Comparison of ENCODE assay signal across 23 cellular contexts in genomic region chr5:136666970-136667620, GRCh38.
DNase-seq lines count a peak whose midpoint lies in the region; ATAC-seq and TF ChIP-seq lines count a peak whose summit lies in the region.
"Had no signal": no experiment of that assay in that cellular context is flagged by ENCODE, and none has a peak within 500 bp of the region (broad histone marks: within the 10 kb centered on the region; RNA-seq: fewer than 3 reads in every experiment).

No MANE protein-coding gene starts in this region.

- H3K18ac ChIP-seq in H9 (ENCODE audit: insufficient read length, low read depth, low read length) (no peak overlapping the region), mesendoderm (ENCODE audit: low read length) (no peak overlapping the region)

- peak; percentile 39 for DNase-seq in H9
- peak; percentile 4 for DNase-seq in NB4 (ENCODE audit: low read depth)
- DNase-seq in mesendoderm = peak; percentile 66
- no peak for DNase-seq in activated CD4-positive, alpha-beta memory T cell treated with anti-CD3 and anti-CD28 coated beads, Interleukin-2, amount 10 ng/mL, durations not matched to agents 7 days and 5 days
- DNase-seq in GM23248 = no peak
- no peak for DNase-seq in neural progenitor cell (ENCODE audit: low spot score)
- DNase-seq: activated CD4-positive, alpha-beta T cell treated with anti-CD3 and anti-CD28 coated beads, Interleukin-2, amount 10 ng/mL, durations not matched to agents 24 days and 14 days; activated naive CD8-positive, alpha-beta T cell treated with anti-CD3 and anti-CD28 coated beads, Interleukin-2, amount 50 U/mL, for 24 hours; effector memory CD4-positive, alpha-beta T cell; H7; KBM-7; left lung; NCI-H187; NCI-H2227 treated with DMSO at 0.1 percent for 48 hours; NCI-H82; SHP77 treated with DMSO at 0.1 percent for 48 hours; stimulated activated naive CD4-positive, alpha-beta T cell treated with Interleukin-2 at 50 U/mL for 16 hours; T-cell; thyroid gland had no signal

- TF ChIP-seq POLR2A in NB4 (IDR thresholded peaks at IDR 0.05; ENCODE audit: extremely low read depth, insufficient read length) = no peak
- TF ChIP-seq POLR2A in gastroesophageal sphincter (IDR thresholded peaks at IDR 0.05) = no peak

- no peaks in the 10 kb centered on the region for H3K23me2 ChIP-seq in H9 (ENCODE audit: insufficient read length, low read depth, low read length, poor library complexity, severe bottlenecking)

- H3K23ac ChIP-seq in H9 (ENCODE audit: insufficient read length, low read depth, low read length) (no peak overlapping the region), mesendoderm (ENCODE audit: low read length) (no peak overlapping the region)

- H3F3A ChIP-seq in GM23248 (ENCODE audit: insufficient read depth) (no peaks in the 10 kb centered on the region), neural progenitor cell (ENCODE audit: low read depth) (no peaks in the 10 kb centered on the region)

- no peaks in the 10 kb centered on the region for H3K36me3 ChIP-seq in mesendoderm (ENCODE audit: control insufficient read depth, insufficient read depth, low read length)
- no peaks in the 10 kb centered on the region for H3K36me3 ChIP-seq in GM23248 (ENCODE audit: low read depth)
- H3K36me3 ChIP-seq in neural progenitor cell = no peaks in the 10 kb centered on the region
- H3K36me3 ChIP-seq in gastroesophageal sphincter = no peaks in the 10 kb centered on the region
- H3K36me3 ChIP-seq: left lung, thyroid gland had no signal

- H3K56ac ChIP-seq in H9 (ENCODE audit: insufficient read length, low read depth, low read length) (no peak overlapping the region), mesendoderm (ENCODE audit: low read length) (peak overlapping the region; percentile 76)

- no peak overlapping the region for H3T11ph ChIP-seq in H9 (ENCODE audit: low read length)

- no CpG with 5 or more reads among the region's 8 CpGs for WGBS in H9 (ENCODE audit: extremely low coverage, insufficient read length, low lambda C conversion rate)
- no CpG with 5 or more reads among the region's 8 CpGs for WGBS in mesendoderm (ENCODE audit: extremely low coverage, insufficient coverage, low lambda C conversion rate)
- 43 to 44% methylated on average over 8 of the region's 8 CpGs for WGBS in GM23248 (ENCODE audit: low coverage in 1 of 2, low lambda C conversion rate in 2 of 2, missing lambda C conversion rate in 2 of 2), 2 experiments
- WGBS in gastroesophageal sphincter (ENCODE audit: low coverage in 1 of 2), 2 donors = 18% methylated on average over 2 to 3 of the region's 8 CpGs

- H4K5ac ChIP-seq in H9 (ENCODE audit: insufficient read length, low read depth, low read length) = no peak overlapping the region
- H4K5ac ChIP-seq in mesendoderm (ENCODE audit: low read length) = no peak overlapping the region

- H3K4ac ChIP-seq in H9 (ENCODE audit: low read depth, low read length) (no peak overlapping the region), mesendoderm (ENCODE audit: low read depth, low read length) (no peak overlapping the region)

- no peak overlapping the region for H3K14ac ChIP-seq in H9 (ENCODE audit: insufficient read depth, low read length)

- POLR2A ChIA-PET in activated CD4-positive, alpha-beta memory T cell treated with anti-CD3 and anti-CD28 coated beads, Interleukin-2, amount 10 ng/mL, durations not matched to agents 7 days and 5 days (lab: Charles Lee) = no interaction called here

- no peak overlapping the region for H4K8ac ChIP-seq in H9 (replicated peaks; ENCODE audit: insufficient read length, low read depth, low read length)
- H4K8ac ChIP-seq in mesendoderm (ENCODE audit: low read depth, low read length) = no peak overlapping the region

- H2BK15ac ChIP-seq in H9 (ENCODE audit: low read depth, low read length) (no peak overlapping the region), mesendoderm (replicated peaks; ENCODE audit: low read depth) (no peak overlapping the region)

- H3K4me3 ChIP-seq in NB4 (ENCODE audit: low read depth, low read length) (no peak overlapping the region), mesendoderm (ENCODE audit: low read length) (no peak overlapping the region), GM23248 (no peak overlapping the region), neural progenitor cell (no peak overlapping the region), gastroesophageal sphincter (no peak overlapping the region)
- H3K4me3 ChIP-seq: left lung, thyroid gland had no signal

- H3K9me2 ChIP-seq in GM23248 (ENCODE audit: insufficient read depth) = no peaks in the 10 kb centered on the region

- H2BK5ac ChIP-seq in H9 (ENCODE audit: insufficient read length, low read length) (no peak overlapping the region), mesendoderm (ENCODE audit: low read length) (peak overlapping the region; percentile 62)

- ATAC-seq in GM18868 (IDR thresholded peaks at IDR 0.05; ENCODE audit: unreplicated experiment) (peak; percentile 82), gastroesophageal sphincter (no peak)
- ATAC-seq: activated naive CD8-positive, alpha-beta T cell treated with anti-CD3 and anti-CD28 coated beads, Interleukin-2, amount 50 U/mL, for 24 hours; left lung; T-cell had no signal

- H3K27ac Mint-ChIP-seq in H9 (no peak overlapping the region), neural progenitor cell (no peak overlapping the region)
- H3K27ac Mint-ChIP-seq in activated CD4-positive, alpha-beta memory T cell treated with anti-CD3 and anti-CD28 coated beads, Interleukin-2, amount 10 ng/mL, durations not matched to agents 7 days and 5 days = no peak overlapping the region
- H3K27ac Mint-ChIP-seq: activated CD4-positive, alpha-beta T cell treated with anti-CD3 and anti-CD28 coated beads, Interleukin-2, amount 10 ng/mL, durations not matched to agents 24 days and 14 days; activated naive CD8-positive, alpha-beta T cell treated with anti-CD3 and anti-CD28 coated beads, Interleukin-2, amount 50 U/mL, for 24 hours; brain; progenitor cell of endocrine pancreas; T-cell had no signal

- TF ChIP-seq EP300 in gastroesophageal sphincter (IDR thresholded peaks at IDR 0.05) = no peak

- no peak overlapping the region for H2BK12ac ChIP-seq in H9 (ENCODE audit: insufficient read length, low read depth, low read length)

- TF ChIP-seq CTCF in H9 (conservative IDR thresholded peaks at IDR 0.05) = no peak
- TF ChIP-seq CTCF in NB4 (IDR thresholded peaks at IDR 0.05; ENCODE audit: low read depth, low read length) = no peak
- TF ChIP-seq CTCF in neural progenitor cell (IDR thresholded peaks at IDR 0.05) = no peak
- no peak for TF ChIP-seq CTCF in gastroesophageal sphincter (IDR thresholded peaks at IDR 0.05)

- H3K9me3 Mint-ChIP-seq in H9 = peaks cover 0 to 6% of the 10 kb centered on the region in 2 experiments; a peak in 4 of 5 replicates
- peaks cover 4% of the 10 kb centered on the region for H3K9me3 Mint-ChIP-seq in activated CD4-positive, alpha-beta memory T cell treated with anti-CD3 and anti-CD28 coated beads, Interleukin-2, amount 10 ng/mL, durations not matched to agents 7 days and 5 days
- H3K9me3 Mint-ChIP-seq in neural progenitor cell = peaks cover 6% of the 10 kb centered on the region
- H3K9me3 Mint-ChIP-seq: activated CD4-positive, alpha-beta T cell treated with anti-CD3 and anti-CD28 coated beads, Interleukin-2, amount 10 ng/mL, durations not matched to agents 24 days and 14 days; activated naive CD8-positive, alpha-beta T cell treated with anti-CD3 and anti-CD28 coated beads, Interleukin-2, amount 50 U/mL, for 24 hours had no signal

- H2AFZ ChIP-seq in H9 (ENCODE audit: low read length) (no peak overlapping the region), GM23248 (no peak overlapping the region), neural progenitor cell (replicated peaks) (no peak overlapping the region)

- H3K27me3 ChIP-seq in H9 (ENCODE audit: insufficient read depth, low read length) (no peaks in the 10 kb centered on the region), mesendoderm (ENCODE audit: insufficient read depth, low read length, poor library complexity) (no peaks in the 10 kb centered on the region), GM23248 (replicated peaks; ENCODE audit: insufficient read depth) (no peaks in the 10 kb centered on the region), neural progenitor cell (no peaks in the 10 kb centered on the region), gastroesophageal sphincter (peaks cover 11% of the 10 kb centered on the region)
- H3K27me3 ChIP-seq: left lung, thyroid gland had no signal

- H2AK5ac ChIP-seq in H9 (ENCODE audit: insufficient read length, low read length) (no peak overlapping the region), mesendoderm (ENCODE audit: low read length) (peak overlapping the region; percentile 22)

- CTCF ChIA-PET in activated CD4-positive, alpha-beta memory T cell treated with anti-CD3 and anti-CD28 coated beads, Interleukin-2, amount 10 ng/mL, durations not matched to agents 7 days and 5 days (lab: Charles Lee) = no interaction called here

- no peaks in the 10 kb centered on the region; the same call in 1 of the 2 replicates for H3K27me3 Mint-ChIP-seq in H9 (ENCODE audit: low read depth)
- no peaks in the 10 kb centered on the region for H3K27me3 Mint-ChIP-seq in activated CD4-positive, alpha-beta memory T cell treated with anti-CD3 and anti-CD28 coated beads, Interleukin-2, amount 10 ng/mL, durations not matched to agents 7 days and 5 days
- H3K27me3 Mint-ChIP-seq in neural progenitor cell (ENCODE audit: insufficient read depth, low read depth) = no peaks in the 10 kb centered on the region
- H3K27me3 Mint-ChIP-seq: activated CD4-positive, alpha-beta T cell treated with anti-CD3 and anti-CD28 coated beads, Interleukin-2, amount 10 ng/mL, durations not matched to agents 24 days and 14 days; activated naive CD8-positive, alpha-beta T cell treated with anti-CD3 and anti-CD28 coated beads, Interleukin-2, amount 50 U/mL, for 24 hours; T-cell had no signal

- H3K4me2 ChIP-seq in H9 (ENCODE audit: insufficient read depth, insufficient read length, low read length) (no peak overlapping the region), mesendoderm (ENCODE audit: low read length) (no peak overlapping the region), GM23248 (ENCODE audit: unreplicated experiment) (no peak overlapping the region), neural progenitor cell (no peak overlapping the region)

- H4K20me1 ChIP-seq in H9 (ENCODE audit: control insufficient read depth, insufficient read depth, insufficient read length) = no peaks in the 10 kb centered on the region
- H4K20me1 ChIP-seq in GM23248 (ENCODE audit: insufficient read depth) = no peaks in the 10 kb centered on the region
- H4K20me1 ChIP-seq in neural progenitor cell (ENCODE audit: low read depth) = no peaks in the 10 kb centered on the region

- H4K91ac ChIP-seq in H9 (ENCODE audit: insufficient read length, low read depth, low read length) = no peak overlapping the region

- in situ Hi-C loops in GM23248 (cut with MboI) = no loop called here

- H3K36me3 Mint-ChIP-seq in H9 (ENCODE audit: insufficient read depth in 1 of 3, low read depth in 3 of 3) (peaks cover 0 to 7% (median 0%) of the 10 kb centered on the region in 3 experiments; a peak in 3 of 7 replicates), neural progenitor cell (no peaks in the 10 kb centered on the region)
- H3K36me3 Mint-ChIP-seq in activated CD4-positive, alpha-beta memory T cell treated with anti-CD3 and anti-CD28 coated beads, Interleukin-2, amount 10 ng/mL, durations not matched to agents 7 days and 5 days (ENCODE audit: low read depth) = no peaks in the 10 kb centered on the region
- H3K36me3 Mint-ChIP-seq: brain, T-cell had no signal

- no peak overlapping the region for H3K27ac ChIP-seq in H9 (ENCODE audit: insufficient read length, low read depth, low read length)
- no peak overlapping the region for H3K27ac ChIP-seq in mesendoderm (ENCODE audit: low read depth, low read length)
- no peak overlapping the region for H3K27ac ChIP-seq in GM23248
- H3K27ac ChIP-seq in neural progenitor cell = no peak overlapping the region
- H3K27ac ChIP-seq in gastroesophageal sphincter = no peak overlapping the region
- H3K27ac ChIP-seq: left lung, thyroid gland had no signal

- H3K79me1 ChIP-seq in H9 (ENCODE audit: insufficient read depth, low read depth, low read length, poor library complexity, severe bottlenecking) (no peaks in the 10 kb centered on the region), mesendoderm (ENCODE audit: low read length) (no peaks in the 10 kb centered on the region)

- no peak overlapping the region; a peak in 1 of 5 replicates for H3K4me3 Mint-ChIP-seq in H9
- no peak overlapping the region for H3K4me3 Mint-ChIP-seq in activated CD4-positive, alpha-beta memory T cell treated with anti-CD3 and anti-CD28 coated beads, Interleukin-2, amount 10 ng/mL, durations not matched to agents 7 days and 5 days
- H3K4me3 Mint-ChIP-seq in neural progenitor cell = no peak overlapping the region
- H3K4me3 Mint-ChIP-seq: activated CD4-positive, alpha-beta T cell treated with anti-CD3 and anti-CD28 coated beads, Interleukin-2, amount 10 ng/mL, durations not matched to agents 24 days and 14 days; activated naive CD8-positive, alpha-beta T cell treated with anti-CD3 and anti-CD28 coated beads, Interleukin-2, amount 50 U/mL, for 24 hours; brain; T-cell had no signal

- H2BK120ac ChIP-seq in H9 (ENCODE audit: low read depth, low read length, poor library complexity, severe bottlenecking) = no peak overlapping the region
- no peak overlapping the region for H2BK120ac ChIP-seq in mesendoderm (ENCODE audit: low read depth, low read length)

- peaks cover 7 to 8% of the 10 kb centered on the region in 2 experiments for H3K4me1 Mint-ChIP-seq in H9
- H3K4me1 Mint-ChIP-seq in activated CD4-positive, alpha-beta memory T cell treated with anti-CD3 and anti-CD28 coated beads, Interleukin-2, amount 10 ng/mL, durations not matched to agents 7 days and 5 days = no peaks in the 10 kb centered on the region
- H3K4me1 Mint-ChIP-seq in neural progenitor cell = peaks cover 6% of the 10 kb centered on the region
- H3K4me1 Mint-ChIP-seq: activated CD4-positive, alpha-beta T cell treated with anti-CD3 and anti-CD28 coated beads, Interleukin-2, amount 10 ng/mL, durations not matched to agents 24 days and 14 days; activated naive CD8-positive, alpha-beta T cell treated with anti-CD3 and anti-CD28 coated beads, Interleukin-2, amount 50 U/mL, for 24 hours; brain; T-cell had no signal

- H2BK20ac ChIP-seq in H9 (ENCODE audit: low read depth, low read length, poor library complexity, severe bottlenecking) = no peak overlapping the region

- no peaks in the 10 kb centered on the region for H3K79me2 ChIP-seq in H9 (ENCODE audit: insufficient read depth, low read length)
- H3K79me2 ChIP-seq in mesendoderm (ENCODE audit: control insufficient read depth, insufficient read depth, low read length) = no peaks in the 10 kb centered on the region
- no peaks in the 10 kb centered on the region for H3K79me2 ChIP-seq in GM23248 (ENCODE audit: insufficient read depth)
- no peaks in the 10 kb centered on the region for H3K79me2 ChIP-seq in neural progenitor cell (ENCODE audit: low read depth)

- H3K9ac ChIP-seq in H9 (ENCODE audit: extremely low read depth, insufficient read length, low read length) = no peak overlapping the region
- no peak overlapping the region for H3K9ac ChIP-seq in mesendoderm (ENCODE audit: low read length)
- no peak overlapping the region for H3K9ac ChIP-seq in GM23248
- H3K9ac ChIP-seq in neural progenitor cell = no peak overlapping the region

- no peaks in the 10 kb centered on the region for H3K9me3 ChIP-seq in H9 (ENCODE audit: control insufficient read depth, low read depth, low read length)
- no peaks in the 10 kb centered on the region for H3K9me3 ChIP-seq in GM23248 (ENCODE audit: low read depth)
- no peaks in the 10 kb centered on the region for H3K9me3 ChIP-seq in neural progenitor cell (ENCODE audit: low read depth)
- no peaks in the 10 kb centered on the region for H3K9me3 ChIP-seq in gastroesophageal sphincter
- H3K9me3 ChIP-seq: left lung, thyroid gland had no signal

- H3K4me1 ChIP-seq in H9 (ENCODE audit: insufficient read depth, low read length) (no peaks in the 10 kb centered on the region), mesendoderm (ENCODE audit: control insufficient read depth, low read depth, low read length) (peaks cover 6% of the 10 kb centered on the region), GM23248 (ENCODE audit: insufficient read depth) (no peaks in the 10 kb centered on the region), neural progenitor cell (no peaks in the 10 kb centered on the region), gastroesophageal sphincter (no peaks in the 10 kb centered on the region)
- H3K4me1 ChIP-seq: left lung, thyroid gland had no signal

Comparison
In these comparisons a context has a peak if more than half of its experiments do, and no peak if none do; other contexts are left out.
1. DNase-seq: peak in H9 (single experiment), NB4 (single experiment) and mesendoderm (single experiment); none in activated CD4-positive, alpha-beta memory T cell treated with anti-CD3 and anti-CD28 coated beads, Interleukin-2, amount 10 ng/mL, durations not matched to agents 7 days and 5 days (single experiment), GM23248 (single experiment) and neural progenitor cell (single experiment).